Comparison of ENCODE assay signal across 31 cellular contexts in genomic region chr2:158154596-158154995, GRCh38. TPM values are rescaled to one million over a fixed set of nuclear protein-coding genes. Genes with fewer than 3 reads are reported as not detected.
"Had no signal": no experiment of that assay in that cellular context is flagged by ENCODE, and none has a peak within 500 bp of the region (broad histone marks: within the 10 kb centered on the region; RNA-seq: fewer than 3 reads in every experiment).

No MANE protein-coding gene starts in this region.

- FAIRE-seq: frontal cortex had no signal

- ATAC-seq: esophagus mucosa; heart left ventricle; mucosa of descending colon; natural killer cell; right cardiac atrium; stimulated activated naive B cell treated with anti-CD40 and anti-IgM and Interleukin-4, amounts not matched to agents 10 μg/mL and 1 μg/mL and 100 μg/mL, for 72 hours; stimulated activated naive CD8-positive, alpha-beta T cell treated with anti-CD3 and anti-CD28 coated beads, Interleukin-15, amount 100 ng/mL, for 72 hours had no signal

- H3K4me3 ChIP-seq: dorsolateral prefrontal cortex, heart left ventricle, mucosa of descending colon, ovary, spleen, testis, tibial nerve had no signal

- H3K27me3 ChIP-seq: dorsolateral prefrontal cortex, heart left ventricle, ovary, spleen, testis, tibial nerve had no signal

- DNase-seq: cortex of kidney; dorsolateral prefrontal cortex; effector CD8-positive, alpha-beta T cell; heart left ventricle; hippocampal formation; mammary epithelial cell; mucosa of descending colon; natural killer cell; nucleus accumbens; ovary; spleen; stimulated activated CD4-positive, alpha-beta T cell treated with anti-CD3 and anti-CD28 coated beads, Interleukin-15, amount 100 ng/mL, for 24 hours; stimulated activated CD4-positive, alpha-beta T cell treated with anti-CD3 and anti-CD28 coated beads, Interleukin-1b, Interleukin-23, amount 100 ng/mL, for 48 hours; stimulated activated CD4-positive, alpha-beta T cell treated with anti-CD3 and anti-CD28 coated beads, Interleukin-4, amount 100 ng/mL, for 24 hours; stimulated activated naive B cell treated with anti-CD40 and anti-IgM and Interleukin-4, amounts not matched to agents 10 μg/mL and 1 μg/mL and 100 μg/mL, for 72 hours; stimulated activated naive CD8-positive, alpha-beta T cell treated with anti-CD3 and anti-CD28 coated beads, Interleukin-15, amount 100 ng/mL, for 72 hours; testis had no signal

- H3K36me3 ChIP-seq: heart left ventricle, ovary, spleen, tibial nerve had no signal

RNA-seq across cellular contexts. Expression of gene UPP2, which starts 52.9 kb away (rescaled TPM):
- total RNA-seq: esophagus mucosa, fibroblast of lung, glomerular endothelial cell, heart left ventricle, kidney epithelial cell, lower leg skin, mammary epithelial cell, mesenteric fat pad, mucosa of descending colon, natural killer cell, neural crest cell, posterior vena cava, right cardiac atrium, skeletal muscle tissue, spleen, subcutaneous adipose tissue, tibial nerve, ureter had no signal
